Comparison of ENCODE assay signal across 14 cellular contexts in the genomic region with DNA sequence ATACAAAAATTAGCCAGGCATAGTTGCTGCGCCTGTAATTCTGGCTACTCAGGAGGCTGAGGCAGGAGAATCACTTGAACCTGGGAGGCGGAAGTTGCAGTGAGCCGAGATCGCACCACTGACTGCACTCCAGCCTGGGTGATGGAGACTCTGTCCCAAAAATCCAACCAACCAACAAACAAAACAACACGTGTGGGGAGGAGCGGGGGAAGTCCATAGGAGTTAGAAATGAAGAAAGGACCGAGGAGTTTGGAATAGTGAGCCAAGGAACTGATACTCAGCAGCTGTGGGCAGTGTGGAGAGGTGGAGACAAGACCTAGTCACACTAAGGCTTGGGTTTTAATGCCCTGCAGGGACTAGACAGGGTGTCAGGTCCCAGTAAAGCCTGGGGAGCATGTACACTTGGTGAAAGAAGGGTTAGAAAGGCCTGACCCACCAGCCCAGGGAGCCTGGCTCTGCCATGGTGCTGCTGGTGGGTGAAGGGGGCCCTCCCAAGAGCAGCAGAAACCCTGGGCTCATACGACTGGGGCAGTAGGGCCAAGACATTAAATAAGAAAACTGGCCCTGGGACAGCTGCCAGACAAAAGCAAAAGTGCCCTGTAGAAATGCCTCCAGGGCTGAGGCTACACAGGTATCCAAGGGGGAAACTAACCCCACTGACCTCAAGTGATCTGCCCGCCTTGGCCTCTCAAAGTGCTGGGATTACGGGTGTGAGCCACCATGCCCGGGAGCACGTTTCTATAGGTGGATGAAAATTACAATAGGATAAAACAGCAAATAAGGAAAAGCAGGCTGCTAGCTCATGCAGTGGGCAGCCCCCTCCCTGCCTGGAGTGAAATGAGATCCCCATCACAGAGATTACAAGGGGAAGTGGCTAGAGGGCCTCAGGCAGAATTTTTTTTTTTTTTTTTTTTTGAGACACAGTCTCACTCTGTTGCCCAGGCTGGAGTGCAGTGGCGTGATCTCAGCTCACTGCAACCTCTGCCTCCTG. TPM values are rescaled to one million over a fixed set of nuclear protein-coding genes. Genes with fewer than 3 reads are reported as not detected.
DNase-seq lines count a peak whose midpoint lies in the region; ATAC-seq, FAIRE-seq and TF ChIP-seq lines count a peak whose summit lies in the region.
"Had no signal": no experiment of that assay in that cellular context is flagged by ENCODE, and none has a peak within 500 bp of the region (broad histone marks: within the 10 kb centered on the region; RNA-seq: fewer than 3 reads in every experiment).

No MANE protein-coding gene starts in this region.

- peaks cover 35% of the 10 kb centered on the region for H3K4me1 ChIP-seq in SJCRH30
- peaks cover 5% of the 10 kb centered on the region for H3K4me1 ChIP-seq in stomach smooth muscle (ENCODE audit: control insufficient read depth, insufficient read depth, low read length)

- H3K4me3 Mint-ChIP-seq in activated T-cell treated with anti-CD3 and anti-CD28 coated beads, Interleukin-2, amount 50 U/mL, for 24 hours: no peak overlapping the region
- no peak overlapping the region for H3K4me3 Mint-ChIP-seq in activated T-cell treated with anti-CD3 and anti-CD28 coated beads, Interleukin-2, amount 50 U/mL, for 4 hours
- peak overlapping the region; percentile 76 for H3K4me3 Mint-ChIP-seq in endothelial cell (ENCODE audit: unreplicated experiment)

- H3K9me3 ChIP-seq in SJCRH30 (replicated peaks): no peaks in the 10 kb centered on the region
- H3K9me3 ChIP-seq in stomach smooth muscle (ENCODE audit: control insufficient read depth in 2 of 2, low read length in 2 of 2): no peaks in the 10 kb centered on the region
- H3K9me3 ChIP-seq: upper lobe of left lung had no signal

- H3K27ac Mint-ChIP-seq in activated T-cell treated with anti-CD3 and anti-CD28 coated beads, Interleukin-2, amount 50 U/mL, for 24 hours: peak overlapping the region; percentile 53
- H3K27ac Mint-ChIP-seq in endothelial cell (ENCODE audit: unreplicated experiment): no peak overlapping the region

- TF ChIP-seq CTCF in endothelial cell (IDR thresholded peaks at IDR 0.05; ENCODE audit: unreplicated experiment): no peak

- H3K27me3 ChIP-seq in SJCRH30 (no peaks in the 10 kb centered on the region), stomach smooth muscle (ENCODE audit: control insufficient read depth in 1 of 2, insufficient read depth in 2 of 2, low read length in 2 of 2) (no peaks in the 10 kb centered on the region)
- H3K27me3 ChIP-seq: upper lobe of left lung had no signal

- no peak overlapping the region for H3K9ac ChIP-seq in stomach smooth muscle (ENCODE audit: low read length in 2 of 2)

- DNase-seq in activated T-cell treated with anti-CD3 and anti-CD28 coated beads, Interleukin-2, amount 50 U/mL, for 24 hours: peak; percentile 19
- no peak for DNase-seq in activated T-cell treated with anti-CD3 and anti-CD28 coated beads, Interleukin-2, amount 50 U/mL, for 4 hours
- DNase-seq in SJCRH30 (peak; percentile 68 to 85), endothelial cell (ENCODE audit: low spot score) (no peak), H54 (ENCODE audit: insufficient read length, low spot score) (no peak), iPS-NIHi11 (ENCODE audit: low spot score) (no peak)
- DNase-seq: DMS153, NCI-H446 treated with DMSO at 0.1 percent for 48 hours, RPMI8226, upper lobe of left lung had no signal

- peaks cover 97% of the 10 kb centered on the region for H3K36me3 Mint-ChIP-seq in activated T-cell treated with anti-CD3 and anti-CD28 coated beads, Interleukin-2, amount 50 U/mL, for 24 hours (ENCODE audit: low read depth)
- H3K36me3 Mint-ChIP-seq in activated T-cell treated with anti-CD3 and anti-CD28 coated beads, Interleukin-2, amount 50 U/mL, for 4 hours (ENCODE audit: insufficient read depth): peaks cover 27% of the 10 kb centered on the region
- H3K36me3 Mint-ChIP-seq in endothelial cell (ENCODE audit: low read depth, unreplicated experiment): peaks cover 41% of the 10 kb centered on the region

- no peaks in the 10 kb centered on the region for H3K9me3 Mint-ChIP-seq in activated T-cell treated with anti-CD3 and anti-CD28 coated beads, Interleukin-2, amount 50 U/mL, for 24 hours
- H3K9me3 Mint-ChIP-seq in activated T-cell treated with anti-CD3 and anti-CD28 coated beads, Interleukin-2, amount 50 U/mL, for 4 hours: no peaks in the 10 kb centered on the region
- no peaks in the 10 kb centered on the region for H3K9me3 Mint-ChIP-seq in endothelial cell (ENCODE audit: unreplicated experiment)

- H3K27me3 Mint-ChIP-seq in activated T-cell treated with anti-CD3 and anti-CD28 coated beads, Interleukin-2, amount 50 U/mL, for 24 hours: no peaks in the 10 kb centered on the region
- no peaks in the 10 kb centered on the region for H3K27me3 Mint-ChIP-seq in activated T-cell treated with anti-CD3 and anti-CD28 coated beads, Interleukin-2, amount 50 U/mL, for 4 hours (ENCODE audit: low read depth)
- peaks cover 4% of the 10 kb centered on the region for H3K27me3 Mint-ChIP-seq in endothelial cell (ENCODE audit: unreplicated experiment)

- H3K4me3 ChIP-seq in SJCRH30 (no peak overlapping the region), stomach smooth muscle (ENCODE audit: low read length in 2 of 2) (no peak overlapping the region)
- H3K4me3 ChIP-seq: upper lobe of left lung had no signal

- TF ChIP-seq POLR2A in H54 (IDR thresholded peaks at IDR 0.05; ENCODE audit: low read depth, low read length): no peak

- ATAC-seq in activated T-cell treated with anti-CD3 and anti-CD28 coated beads, Interleukin-2, amount 50 U/mL, for 4 hours: no peak
- no peak for ATAC-seq in HG03108 (IDR thresholded peaks at IDR 0.05; ENCODE audit: unreplicated experiment)

- peaks cover 66% of the 10 kb centered on the region for H3K36me3 ChIP-seq in SJCRH30
- H3K36me3 ChIP-seq in stomach smooth muscle (ENCODE audit: control insufficient read depth in 2 of 2, insufficient read depth in 2 of 2, low read length in 2 of 2): peaks cover 37 to 55% of the 10 kb centered on the region in 2 donors

- no peak for FAIRE-seq in H54 (lab: Jason Lieb, UNC)
- FAIRE-seq: colon had no signal

- H3K27ac ChIP-seq in SJCRH30 (no peak overlapping the region), stomach smooth muscle (ENCODE audit: low read length) (peak overlapping the region; percentile 24)
- H3K27ac ChIP-seq: VCaP had no signal

- no peaks in the 10 kb centered on the region for H3K4me1 Mint-ChIP-seq in activated T-cell treated with anti-CD3 and anti-CD28 coated beads, Interleukin-2, amount 50 U/mL, for 24 hours (ENCODE audit: low read depth)
- no peaks in the 10 kb centered on the region for H3K4me1 Mint-ChIP-seq in activated T-cell treated with anti-CD3 and anti-CD28 coated beads, Interleukin-2, amount 50 U/mL, for 4 hours (ENCODE audit: low read depth)
- H3K4me1 Mint-ChIP-seq in endothelial cell (ENCODE audit: unreplicated experiment): peaks cover 3% of the 10 kb centered on the region

RNA-seq across cellular contexts. Expression of a gene that starts 58.0 kb away (rescaled TPM):
- under 1 TPM; 0.10 to 0.60 (median 0.37) TPM for total RNA-seq in activated T-cell treated with anti-CD3 and anti-CD28 coated beads, Interleukin-2, amount 50 U/mL, for 4 hours
- total RNA-seq in SJCRH30 (2014; rRNA removed; shearing (Covaris generic)): 0.02 and 0.10 TPM in 2 replicates
- 0.51 TPM for total RNA-seq in endothelial cell (ENCODE audit: unreplicated experiment)

RNA-seq across cellular contexts. Expression of a gene that starts 58.1 kb away (rescaled TPM):
- total RNA-seq in activated T-cell treated with anti-CD3 and anti-CD28 coated beads, Interleukin-2, amount 50 U/mL, for 4 hours: 10 to 100 TPM; 47.8 to 56.2 (median 51.3) TPM
- 52.8 and 53.8 TPM in 2 replicates for total RNA-seq in SJCRH30 (2014; rRNA removed; shearing (Covaris generic))
- 48.3 TPM for total RNA-seq in endothelial cell (ENCODE audit: unreplicated experiment)

Comparison
In these comparisons a context has a peak if more than half of its experiments do, and no peak if none do; other contexts are left out.
1. DNase-seq: peak in activated T-cell treated with anti-CD3 and anti-CD28 coated beads, Interleukin-2, amount 50 U/mL, for 24 hours (single experiment) and SJCRH30 (2 of 2); none in activated T-cell treated with anti-CD3 and anti-CD28 coated beads, Interleukin-2, amount 50 U/mL, for 4 hours (single experiment), endothelial cell (single experiment), H54 (single experiment) and iPS-NIHi11 (single experiment).